ENCODE assay signal across 8 cellular contexts in genomic region chr11:19711911-19712280, GRCh38. TPM values are rescaled to one million over a fixed set of nuclear protein-coding genes. Genes with fewer than 3 reads are reported as not detected.
DNase-seq lines count a peak whose midpoint lies in the region; ATAC-seq and TF ChIP-seq lines count a peak whose summit lies in the region.

No MANE protein-coding gene starts in this region.

- H3K9me3 ChIP-seq in Peyer's patch (no peaks in the 10 kb centered on the region), duodenal mucosa (ENCODE audit: control insufficient read depth in 1 of 2, low read length in 2 of 2) (no peaks in the 10 kb centered on the region), mucosa of rectum (ENCODE audit: control insufficient read depth in 2 of 2, low read length in 2 of 2) (no peaks in the 10 kb centered on the region)

- H3K36me3 ChIP-seq in Peyer's patch (no peaks in the 10 kb centered on the region), duodenal mucosa (ENCODE audit: control insufficient read depth in 1 of 2, insufficient read depth in 2 of 2, low read length in 2 of 2) (no peaks in the 10 kb centered on the region), mucosa of rectum (ENCODE audit: control insufficient read depth in 2 of 2, insufficient read depth in 2 of 2, low read length in 2 of 2) (no peaks in the 10 kb centered on the region)

- peaks cover 38% of the 10 kb centered on the region for H3K27me3 Mint-ChIP-seq in type B pancreatic cell

- H3K4me1 Mint-ChIP-seq in type B pancreatic cell (ENCODE audit: unreplicated experiment): peaks cover 32% of the 10 kb centered on the region

- ATAC-seq in Right ventricle myocardium inferior (peak; percentile 10), HG03139 (IDR thresholded peaks at IDR 0.05; ENCODE audit: unreplicated experiment) (no peak)

- TF ChIP-seq CTCF in Peyer's patch (IDR thresholded peaks at IDR 0.05): no peak
- no peak for TF ChIP-seq CTCF in type B pancreatic cell (conservative IDR thresholded peaks at IDR 0.05)

- H3K9me3 Mint-ChIP-seq in type B pancreatic cell: no peaks in the 10 kb centered on the region

- no peaks in the 10 kb centered on the region for H3K36me3 Mint-ChIP-seq in type B pancreatic cell

- H3K27ac ChIP-seq in Peyer's patch (peak overlapping the region; percentile 64 to 89 (median 69)), duodenal mucosa (ENCODE audit: low read depth, low read length) (peak overlapping the region; percentile 64), mucosa of rectum (ENCODE audit: low read depth in 2 of 2, low read length in 2 of 2) (peak overlapping the region; percentile 73 to 79)

- DNase-seq in Right ventricle myocardium inferior (ENCODE audit: missing footprints): no peak
- no peak for DNase-seq in cardiac septum (ENCODE audit: low spot score)
- no peak for DNase-seq in Peyer's patch
- DNase-seq in type B pancreatic cell (ENCODE audit: extremely low spot score, unreplicated experiment): no peak
- no peak for DNase-seq in SW480 (ENCODE audit: low spot score)

- peak overlapping the region; percentile 42 to 68 (median 59) for H3K4me3 ChIP-seq in Peyer's patch
- peak overlapping the region; percentile 77 to 84 for H3K4me3 ChIP-seq in duodenal mucosa (ENCODE audit: low read depth in 1 of 2, low read length in 2 of 2)
- H3K4me3 ChIP-seq in mucosa of rectum (ENCODE audit: low read length in 2 of 2): peak overlapping the region; percentile 74 to 78

- no peak for TF ChIP-seq POLR2A in Peyer's patch (IDR thresholded peaks at IDR 0.05)

- intact Hi-C loops in Right ventricle myocardium inferior (cut with DNase I) (loop anchor here (1.0 to 5.0 kb wide), 4 partner anchors 15 to 135 kb away; no protein-coding TSS in a partner anchor), cardiac septum (cut with DNase I) (loop anchor here (2.0 kb wide), 2 partner anchors 31 to 135 kb away; no protein-coding TSS in a partner anchor)

- H3K4me1 ChIP-seq in Peyer's patch (peaks cover 0 to 28% (median 7%) of the 10 kb centered on the region in 4 donors), duodenal mucosa (ENCODE audit: control insufficient read depth in 1 of 2, insufficient read depth in 2 of 2, low read length in 2 of 2) (peaks cover 23 to 26% of the 10 kb centered on the region in 2 donors), mucosa of rectum (ENCODE audit: control insufficient read depth in 2 of 2, insufficient read depth in 2 of 2, low read length in 2 of 2) (peaks cover 18 to 23% of the 10 kb centered on the region in 2 donors)

- peak overlapping the region; percentile 98 for H3K4me3 Mint-ChIP-seq in type B pancreatic cell

- H3K9ac ChIP-seq in duodenal mucosa (ENCODE audit: low read depth in 1 of 2, low read length in 2 of 2): peak overlapping the region; percentile 57 to 76
- peak overlapping the region; percentile 65 to 76 for H3K9ac ChIP-seq in mucosa of rectum (ENCODE audit: low read depth in 1 of 2, low read length in 2 of 2)

- H3K27ac Mint-ChIP-seq in type B pancreatic cell: peak overlapping the region; percentile 97

- H3K27me3 ChIP-seq in Peyer's patch (peaks cover 0 to 14% of the 10 kb centered on the region in 2 donors), duodenal mucosa (ENCODE audit: control insufficient read depth in 1 of 2, insufficient read depth in 2 of 2, low read length in 2 of 2) (peaks cover 29 to 30% of the 10 kb centered on the region in 2 donors), mucosa of rectum (ENCODE audit: control insufficient read depth in 2 of 2, insufficient read depth in 2 of 2, low read length in 2 of 2) (peaks cover 29 to 32% of the 10 kb centered on the region in 2 donors)

RNA-seq across cellular contexts. Expression of gene NAV2, which starts 0.7 kb away (rescaled TPM):
- total RNA-seq in Right ventricle myocardium inferior (14.0 TPM), cardiac septum (50.8 TPM), Peyer's patch (10 to 100 TPM in 3 of 4 donors, 1 to 10 TPM in 1; 6.0 to 48.7 (median 20.1) TPM), type B pancreatic cell (ENCODE audit: low replicate concordance) (34.3 and 54.2 TPM in 2 replicates)
